ENCODE assay signal across 31 cellular contexts in the genomic region with DNA sequence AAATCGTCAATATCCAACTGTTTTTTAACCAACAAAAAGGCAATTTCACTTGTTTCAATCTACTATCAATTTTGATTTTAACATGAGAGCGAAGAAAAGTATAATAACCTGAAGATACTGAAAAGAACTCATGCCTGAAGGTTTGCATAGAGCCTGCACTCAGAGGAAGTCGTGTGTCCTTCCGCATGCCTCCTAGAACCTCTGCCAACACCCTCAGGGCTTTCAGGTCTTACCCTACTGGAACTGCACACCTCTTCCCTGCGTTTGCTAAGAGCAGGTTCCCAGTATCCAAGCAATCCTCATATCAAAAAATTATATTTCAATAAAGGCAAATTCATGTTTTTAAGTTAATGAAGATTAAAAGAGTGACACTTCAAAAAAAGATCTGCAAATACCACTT.
"Had no signal": no experiment of that assay in that cellular context is flagged by ENCODE, and none has a peak within 500 bp of the region (broad histone marks: within the 10 kb centered on the region; RNA-seq: fewer than 3 reads in every experiment).

No MANE protein-coding gene starts in this region.

- ATAC-seq: activated CD4-positive, alpha-beta T cell treated with anti-CD3 and anti-CD28 coated beads for 36 hours; activated CD4-positive, CD25-positive, alpha-beta regulatory T cell treated with anti-CD3 and anti-CD28 coated beads, Interleukin-2, amount 50 U/mL, for 24 hours; activated naive CD4-positive, alpha-beta T cell treated with anti-CD3 and anti-CD28 coated beads, Interleukin-2, amount 50 U/mL, for 72 hours; activated T-cell treated with anti-CD3 and anti-CD28 coated beads, Interleukin-2, amount 50 U/mL, for 4 hours; body of pancreas; PC-3; T-helper 17 cell had no signal

- H3K27me3 Mint-ChIP-seq: activated CD4-positive, alpha-beta T cell treated with anti-CD3 and anti-CD28 coated beads for 36 hours; activated CD4-positive, alpha-beta T cell treated with anti-CD3 and anti-CD28 coated beads, Interleukin-2, amount 10 ng/mL, durations not matched to agents 7 days and 5 days; T-helper 17 cell had no signal

- H3K4me2 ChIP-seq: SK-N-SH had no signal

- H3K27ac Mint-ChIP-seq: activated CD4-positive, alpha-beta T cell treated with anti-CD3 and anti-CD28 coated beads for 36 hours; activated CD4-positive, alpha-beta T cell treated with anti-CD3 and anti-CD28 coated beads, Interleukin-2, amount 10 ng/mL, durations not matched to agents 7 days and 5 days; activated naive CD4-positive, alpha-beta T cell treated with anti-CD3 and anti-CD28 coated beads for 36 hours; activated naive CD4-positive, alpha-beta T cell treated with anti-CD3 and anti-CD28 coated beads, Interleukin-2, amount 50 U/mL, for 72 hours; activated T-helper 1 cell treated with anti-CD3 and anti-CD28 coated beads, Interleukin-12 subunit alpha, Interleukin-12 subunit beta, Interleukin-2, Interleukin-4 antibody, amounts not matched to agents 30 ng/mL and 10 ng/mL and 1 ng/mL, durations not matched to agents 14 hours and 24 hours and 36 hours; T-helper 17 cell had no signal

- H3K9ac ChIP-seq: SK-N-SH had no signal

- H3K9me3 Mint-ChIP-seq: activated CD4-positive, alpha-beta T cell treated with anti-CD3 and anti-CD28 coated beads, Interleukin-2, amount 10 ng/mL, durations not matched to agents 7 days and 5 days; activated naive CD4-positive, alpha-beta T cell treated with anti-CD3 and anti-CD28 coated beads for 36 hours; activated naive CD4-positive, alpha-beta T cell treated with anti-CD3 and anti-CD28 coated beads, Interleukin-2, amount 50 U/mL, for 72 hours; activated T-cell treated with anti-CD3 and anti-CD28 coated beads, Interleukin-2, amount 50 U/mL, for 4 hours; activated T-helper 1 cell treated with anti-CD3 and anti-CD28 coated beads, Interleukin-12 subunit alpha, Interleukin-12 subunit beta, Interleukin-2, Interleukin-4 antibody, amounts not matched to agents 30 ng/mL and 10 ng/mL and 1 ng/mL, durations not matched to agents 14 hours and 24 hours and 36 hours had no signal

- H3K27me3 ChIP-seq: adrenal gland, body of pancreas, Peyer's patch, SJSA1 had no signal

- H3K4me3 ChIP-seq: adrenal gland, body of pancreas, Peyer's patch, SJSA1 had no signal

- H3K4me1 ChIP-seq: body of pancreas, Peyer's patch, SJSA1 had no signal

- H3K4me3 Mint-ChIP-seq: activated CD4-positive, alpha-beta T cell treated with anti-CD3 and anti-CD28 coated beads for 36 hours; activated CD4-positive, alpha-beta T cell treated with anti-CD3 and anti-CD28 coated beads, Interleukin-2, amount 10 ng/mL, durations not matched to agents 7 days and 5 days; activated naive CD4-positive, alpha-beta T cell treated with anti-CD3 and anti-CD28 coated beads for 36 hours; activated T-cell treated with anti-CD3 and anti-CD28 coated beads, Interleukin-2, amount 50 U/mL, for 4 hours; activated T-helper 1 cell treated with anti-CD3 and anti-CD28 coated beads, Interleukin-12 subunit alpha, Interleukin-12 subunit beta, Interleukin-2, Interleukin-4 antibody, amounts not matched to agents 30 ng/mL and 10 ng/mL and 1 ng/mL, durations not matched to agents 14 hours and 24 hours and 36 hours; T-helper 17 cell had no signal

- DNase-seq: activated CD4-positive, alpha-beta T cell treated with anti-CD3 and anti-CD28 coated beads for 36 hours; activated CD4-positive, alpha-beta T cell treated with anti-CD3 and anti-CD28 coated beads, Interleukin-2, amount 10 ng/mL, durations not matched to agents 7 days and 5 days; activated CD4-positive, alpha-beta T cell treated with anti-CD3 and anti-CD28 coated beads, Interleukin-2, amount 50 U/mL, for 48 hours; activated CD8-positive, alpha-beta memory T cell treated with anti-CD3 and anti-CD28 coated beads, Interleukin-2, amount 50 U/mL, for 4 hours; activated gamma-delta T cell treated with Interleukin-2 at 50 U/mL for 16 hours; activated naive CD4-positive, alpha-beta T cell treated with anti-CD3 and anti-CD28 coated beads for 36 hours; activated T-cell treated with anti-CD3 and anti-CD28 coated beads for 4 hours; activated T-cell treated with anti-CD3 and anti-CD28 coated beads, Interleukin-2, amount 50 U/mL, for 4 hours; adrenal gland; body of pancreas; caudate nucleus; cerebellar nuclear complex; NCI-H1105; NCI-H1417 treated with DMSO at 0.1 percent for 48 hours; NCI-H1930; NCI-H345; NCI-H524 treated with DMSO at 0.1 percent for 48 hours; NCI-H748 treated with DMSO at 0.1 percent for 48 hours; NK-92 treated with Interleukin-12 subunit alpha and Interleukin-12 subunit beta, amount 100 ng/mL, for 24 hours; PC-3; Peyer's patch; RPMI8226; SHP77 treated with DMSO at 0.1 percent for 48 hours; SK-N-SH; T-helper 17 cell had no signal

- H3K9me3 ChIP-seq: adrenal gland, body of pancreas, Peyer's patch, SJSA1, SK-N-SH had no signal

- H3K4me1 Mint-ChIP-seq: activated CD4-positive, alpha-beta T cell treated with anti-CD3 and anti-CD28 coated beads for 36 hours; activated CD4-positive, alpha-beta T cell treated with anti-CD3 and anti-CD28 coated beads, Interleukin-2, amount 10 ng/mL, durations not matched to agents 7 days and 5 days had no signal

- H3K27ac ChIP-seq: adrenal gland, body of pancreas, Peyer's patch, SJSA1 had no signal

- H3K36me3 ChIP-seq: adrenal gland had no signal

- FAIRE-seq: astrocyte, bronchial epithelial cell had no signal
